ENCODE assay signal across 38 cellular contexts in the genomic region with DNA sequence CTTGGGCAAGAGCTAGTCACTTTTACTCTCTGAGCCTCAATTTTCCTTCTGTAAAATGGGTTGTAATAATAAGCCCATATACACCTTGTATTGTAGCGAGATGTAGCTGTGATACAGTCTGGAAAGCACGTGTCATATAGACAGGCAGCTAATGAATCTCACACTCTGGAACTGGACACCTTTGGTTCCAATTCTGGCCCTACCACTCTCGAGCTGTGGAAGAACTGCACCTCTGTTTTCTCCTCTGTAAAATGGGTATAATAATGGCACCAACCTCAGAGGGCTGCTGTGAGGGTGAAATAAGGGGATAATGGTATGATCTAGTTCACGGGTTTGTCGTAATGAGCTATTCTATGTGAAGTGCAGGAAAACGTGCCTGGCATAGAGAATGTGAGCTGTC. TPM values are rescaled to one million over a fixed set of nuclear protein-coding genes. Genes with fewer than 3 reads are reported as not detected.
"Had no signal": no experiment of that assay in that cellular context is flagged by ENCODE, and none has a peak within 500 bp of the region (broad histone marks: within the 10 kb centered on the region; RNA-seq: fewer than 3 reads in every experiment).

No MANE protein-coding gene starts in this region.

- H3K9ac ChIP-seq: neural progenitor cell had no signal

- H3K27ac ChIP-seq: heart left ventricle, lower lobe of right lung, neural progenitor cell, pancreas, prostate gland, stomach, suprapubic skin, thoracic aorta, tibial artery, upper lobe of right lung had no signal

- H3K27me3 ChIP-seq: neural progenitor cell, pancreas had no signal

- FAIRE-seq: islet of Langerhans, kidney, pancreas, urothelium cell line had no signal

- H3K9me3 ChIP-seq: pancreas, prostate gland, suprapubic skin, thoracic aorta, tibial artery, upper lobe of right lung had no signal

- H2AFZ ChIP-seq: neural progenitor cell had no signal

- H3K36me3 ChIP-seq: heart left ventricle, left lung, lower lobe of right lung, neural progenitor cell, pancreas, prostate gland, stomach, suprapubic skin, thoracic aorta, tibial artery, upper lobe of right lung had no signal

- H3K4me1 ChIP-seq: lower lobe of right lung, pancreas, prostate gland, stomach, tibial artery, upper lobe of right lung had no signal

- H3K4me2 ChIP-seq: neural progenitor cell, smooth muscle cell had no signal

- H3K4me3 ChIP-seq: heart left ventricle, lower lobe of right lung, neural progenitor cell, pancreas, prostate gland, smooth muscle cell, stomach, suprapubic skin, thoracic aorta, tibial artery, upper lobe of right lung had no signal

- DNase-seq: hypothalamus; immature natural killer cell; kidney; left colon; mammary epithelial cell; mesenchymal stem cell; naive B cell; natural killer cell; nephron progenitor cell; pancreas; posterior cingulate gyrus; retina; right cardiac atrium; stimulated activated CD4-positive, alpha-beta T cell treated with anti-CD3 and anti-CD28 coated beads, Interleukin-12 subunit alpha, Interleukin-12 subunit beta, amount 100 ng/mL, for 4 hours; stimulated activated CD4-positive, alpha-beta T cell treated with anti-CD3 and anti-CD28 coated beads, Interleukin-15, amount 100 ng/mL, for 24 hours; stimulated activated CD4-positive, alpha-beta T cell treated with anti-CD3 and anti-CD28 coated beads, Interleukin-2, amount 100 ng/mL, for 24 hours; stimulated activated CD4-positive, alpha-beta T cell treated with anti-CD3 and anti-CD28 coated beads, Interleukin-4, amount 100 ng/mL, for 1 hour; stimulated activated naive B cell treated with anti-CD40 and anti-IgM and Interleukin-4, amounts not matched to agents 10 μg/mL and 1 μg/mL and 100 μg/mL, for 72 hours; stimulated activated naive CD8-positive, alpha-beta T cell treated with anti-CD3 and anti-CD28 coated beads, Interleukin-15, Interleukin-2, amounts not matched to agents 100 U/mL and 50 U/mL, for 24 hours; stomach; trophoblast cell; upper lobe of right lung had no signal

- ATAC-seq: left colon; pancreas; stimulated activated naive B cell treated with anti-CD40 and anti-IgM and Interleukin-4, amounts not matched to agents 10 μg/mL and 1 μg/mL and 100 μg/mL, for 72 hours; stimulated activated naive CD8-positive, alpha-beta T cell treated with anti-CD3 and anti-CD28 coated beads, Interleukin-15, Interleukin-2, amounts not matched to agents 100 U/mL and 50 U/mL, for 24 hours had no signal

RNA-seq across cellular contexts. Expression of a gene that starts 0.7 kb away (rescaled TPM):
- total RNA-seq: left colon, mesothelial cell of epicardium, prostate gland, smooth muscle cell had no signal
- polyA plus RNA-seq: smooth muscle cell had no signal

RNA-seq across cellular contexts. Expression of a gene that starts 58.4 kb away (rescaled TPM):
- total RNA-seq: heart left ventricle, kidney, left colon, left lung, liver, lower lobe of right lung, mesothelial cell of epicardium, mononuclear cell, natural killer cell, omental fat pad, pancreas, right cardiac atrium, skeletal muscle tissue, smooth muscle cell, stomach, thoracic aorta, upper lobe of right lung had no signal
- polyA plus RNA-seq: heart left ventricle, immature natural killer cell, liver, pancreas, right cardiac atrium, smooth muscle cell had no signal
